Comparison of ENCODE assay signal across 17 cellular contexts in the genomic region with DNA sequence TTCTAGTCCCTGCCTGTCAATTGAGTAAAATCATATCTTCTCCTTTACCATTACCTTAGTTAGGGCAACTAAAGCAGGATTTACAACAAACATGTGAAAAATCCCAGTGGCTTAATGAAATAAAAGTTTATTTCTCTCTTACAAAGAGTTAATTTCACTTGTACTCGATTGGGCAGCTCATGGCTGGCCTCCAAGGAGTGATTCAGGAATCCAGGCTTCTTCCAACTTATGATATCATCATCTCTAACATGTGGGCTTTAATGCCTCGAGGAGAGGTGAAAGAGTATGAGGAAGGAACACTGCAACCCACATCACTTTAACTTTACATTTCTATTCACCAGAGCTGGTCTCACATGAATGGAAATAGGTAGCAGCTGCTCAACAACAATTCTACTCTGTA.
DNase-seq lines count a peak whose midpoint lies in the region; ATAC-seq, FAIRE-seq and TF ChIP-seq lines count a peak whose summit lies in the region.
"Had no signal": no experiment of that assay in that cellular context is flagged by ENCODE, and none has a peak within 500 bp of the region (broad histone marks: within the 10 kb centered on the region; RNA-seq: fewer than 3 reads in every experiment).

No MANE protein-coding gene starts in this region.

- TF ChIP-seq CTCF in osteoblast (IDR thresholded peaks at IDR 0.05; ENCODE audit: extremely low read depth, low read depth, low read length), result no peak

- H3K36me3 ChIP-seq in osteoblast (ENCODE audit: insufficient read depth, low read length), result no peaks in the 10 kb centered on the region

- H3K4me2 ChIP-seq in osteoblast (ENCODE audit: insufficient read depth, low read length), result peak overlapping the region; percentile 15

- peak; percentile 86 for FAIRE-seq in RCC 7860 (lab: Jason Lieb, UNC)

- no peaks in the 10 kb centered on the region for H3K27me3 ChIP-seq in osteoblast (ENCODE audit: insufficient read depth, low read length)

- peaks cover 18% of the 10 kb centered on the region for H3K4me1 ChIP-seq in osteoblast (ENCODE audit: insufficient read depth, low read length)

- H3K79me2 ChIP-seq in osteoblast (ENCODE audit: insufficient read depth, low read length), result no peaks in the 10 kb centered on the region

- DNase-seq in GM03348 (ENCODE audit: low spot score) (peak; percentile 74), RCC 7860 (ENCODE audit: low spot score) (peak; percentile 66), osteoblast (ENCODE audit: insufficient read length, low spot score, missing footprints) (peak; percentile 58), GF-D8 (lab: John Stamatoyannopoulos, UW) (no peak)
- DNase-seq: activated B cell treated with CpG ODN at 0.5 μM for 24 hours; activated T-cell treated with anti-CD3 and anti-CD28 coated beads, Interleukin-2, amount 50 U/mL, for 1 hour; Calu3; caudate nucleus; foreskin melanocyte; Kasumi-1; NCI-H2227 treated with DMSO at 0.1 percent for 48 hours; stimulated activated CD4-positive, alpha-beta T cell treated with anti-CD3 and anti-CD28 coated beads, Interleukin-1b, Interleukin-23, amount 100 ng/mL, for 48 hours; stimulated activated naive CD4-positive, alpha-beta T cell treated with Interleukin-2 at 50 U/mL for 16 hours had no signal

- no peaks in the 10 kb centered on the region for H4K20me1 ChIP-seq in osteoblast (ENCODE audit: insufficient read depth, low read length)

- H3K27ac ChIP-seq in osteoblast (ENCODE audit: low read depth, low read length), result peak overlapping the region; percentile 15

- peak; percentile 56 for ATAC-seq in esophagus mucosa
- no peak for ATAC-seq in GM18909 (IDR thresholded peaks at IDR 0.05; ENCODE audit: poor library complexity, unreplicated experiment)
- no peak for ATAC-seq in GM18520 (IDR thresholded peaks at IDR 0.05; ENCODE audit: unreplicated experiment)
- ATAC-seq in HG03342 (IDR thresholded peaks at IDR 0.05; ENCODE audit: unreplicated experiment), result no peak

- no peaks in the 10 kb centered on the region for H3K9me3 ChIP-seq in osteoblast (ENCODE audit: low read depth, low read length)

- no peak overlapping the region for H3K4me3 ChIP-seq in osteoblast (ENCODE audit: insufficient read depth, low read length)

- H2AFZ ChIP-seq in osteoblast (ENCODE audit: low read length), result peak overlapping the region; percentile 32
